Comparison of ENCODE assay signal across 8 cellular contexts in genomic region chr1:207619833-207620572, GRCh38. TPM values are rescaled to one million over a fixed set of nuclear protein-coding genes. Genes with fewer than 3 reads are reported as not detected.
DNase-seq lines count a peak whose midpoint lies in the region; ATAC-seq and TF ChIP-seq lines count a peak whose summit lies in the region.

No MANE protein-coding gene starts in this region.

- no peaks in the 10 kb centered on the region for H4K20me1 ChIP-seq in GM23248 (ENCODE audit: insufficient read depth)

- TF ChIP-seq CTCF in Panc1 (IDR thresholded peaks at IDR 0.05) (peak; percentile 85), coronary artery (IDR thresholded peaks at IDR 0.05) (peak; percentile 39), lung (IDR thresholded peaks at IDR 0.05; ENCODE audit: control extremely low read depth, extremely low read depth) (peak; percentile 31), upper lobe of right lung (IDR thresholded peaks at IDR 0.05) (peak; percentile 80)

- no peak overlapping the region for H3K9ac ChIP-seq in GM23248

- H3K9me3 ChIP-seq in GM23248 (ENCODE audit: low read depth) (no peaks in the 10 kb centered on the region), Panc1 (ENCODE audit: control insufficient read depth, insufficient read depth, low read depth, low read length) (no peaks in the 10 kb centered on the region), lung (ENCODE audit: control insufficient read depth in 2 of 2, insufficient read depth in 1 of 2, low read length in 1 of 2) (no peaks in the 10 kb centered on the region), upper lobe of right lung (no peaks in the 10 kb centered on the region)

- CTCF ChIA-PET in Panc1 (lab: Charles Lee): interaction anchor here (0.5 to 1.6 kb wide), 7 partner anchors 8 to 177 kb away, joined by 3 to 12 read pairs (median 5); no protein-coding TSS in a partner anchor

- H2AFZ ChIP-seq in GM23248: no peak overlapping the region

- no peaks in the 10 kb centered on the region for H3K9me2 ChIP-seq in GM23248 (ENCODE audit: insufficient read depth)

- H3K4me1 ChIP-seq in GM23248 (ENCODE audit: insufficient read depth) (no peaks in the 10 kb centered on the region), Panc1 (ENCODE audit: control insufficient read depth, insufficient read depth, low read length) (no peaks in the 10 kb centered on the region), lung (ENCODE audit: control insufficient read depth in 2 of 2, insufficient read depth in 2 of 2, low read length in 2 of 2) (no peaks in the 10 kb centered on the region), upper lobe of right lung (no peaks in the 10 kb centered on the region)

- H3K79me2 ChIP-seq in GM23248 (ENCODE audit: insufficient read depth): no peaks in the 10 kb centered on the region

- intact Hi-C loops in Right ventricle myocardium inferior (cut with DNase I) (no loop called here), cardiac septum (cut with DNase I) (no loop called here), Panc1 (cut with micrococcal nuclease; ENCODE audit: unreplicated experiment) (no loop called here), upper lobe of right lung (cut with DNase I) (no loop called here)

- H3K27me3 ChIP-seq in GM23248 (replicated peaks; ENCODE audit: insufficient read depth): peaks cover 4% of the 10 kb centered on the region; the same call in 1 of the 2 replicates
- no peaks in the 10 kb centered on the region for H3K27me3 ChIP-seq in Panc1 (ENCODE audit: control insufficient read depth, insufficient read depth, low read length)
- no peaks in the 10 kb centered on the region for H3K27me3 ChIP-seq in lung (ENCODE audit: control insufficient read depth, insufficient read depth)
- no peaks in the 10 kb centered on the region for H3K27me3 ChIP-seq in upper lobe of right lung

- no peak overlapping the region for H3K4me2 ChIP-seq in GM23248 (ENCODE audit: unreplicated experiment)

- WGBS in GM23248 (ENCODE audit: low coverage in 1 of 2, low lambda C conversion rate in 2 of 2, missing lambda C conversion rate in 2 of 2), 2 experiments: 37 to 41% methylated on average over 7 of the region's 7 CpGs
- WGBS in lung, 2 donors: 54 to 55% methylated on average over 7 of the region's 7 CpGs

- POLR2A ChIA-PET in Panc1 (lab: Charles Lee): no interaction called here

- H3K4me3 ChIP-seq in GM23248: no peak overlapping the region
- no peak overlapping the region for H3K4me3 ChIP-seq in Panc1 (ENCODE audit: low read depth in 2 of 2, low read length in 2 of 2)
- no peak overlapping the region for H3K4me3 ChIP-seq in coronary artery
- no peak overlapping the region for H3K4me3 ChIP-seq in lung
- no peak overlapping the region for H3K4me3 ChIP-seq in upper lobe of right lung

- in situ Hi-C loops in GM23248 (cut with MboI): no loop called here
- in situ Hi-C loops in KBM-7 (cut with MboI; ENCODE audit: low pct_unique_long_range_greater_than_20kb, low sequenced_read_pairs): no loop called here
- in situ Hi-C loops in Panc1 (cut with HindIII; ENCODE audit: low pct_unique_long_range_greater_than_20kb, low sequenced_read_pairs): no loop called here

- H3F3A ChIP-seq in GM23248 (ENCODE audit: insufficient read depth): no peaks in the 10 kb centered on the region

- peak; percentile 76 for ATAC-seq in Right ventricle myocardium inferior
- ATAC-seq in Panc1: peak; percentile 91
- peak; percentile 72 for ATAC-seq in lung (ENCODE audit: insufficient read depth, low FRiP score)
- peak; percentile 93 for ATAC-seq in upper lobe of right lung

- BruUV-seq in Panc1 (replicated peaks; lab: Mats Ljungman, UMichigan): no TSS peak

- H3K36me3 ChIP-seq in GM23248 (ENCODE audit: low read depth) (no peaks in the 10 kb centered on the region), Panc1 (ENCODE audit: control insufficient read depth, insufficient read depth, low read length) (no peaks in the 10 kb centered on the region), lung (ENCODE audit: control insufficient read depth in 2 of 2, insufficient read depth in 2 of 2, low read length in 2 of 2) (no peaks in the 10 kb centered on the region), upper lobe of right lung (no peaks in the 10 kb centered on the region)

- DNase-seq in Right ventricle myocardium inferior (ENCODE audit: missing footprints) (no peak), cardiac septum (ENCODE audit: low spot score) (no peak), GM23248 (peak; percentile 81), KBM-7 (peak; percentile 55), Panc1 (ENCODE audit: low read depth, low spot score) (peak; percentile 27), coronary artery (ENCODE audit: low spot score) (no peak), lung (ENCODE audit: low spot score) (no peak), upper lobe of right lung (no peak)

- H3K27ac ChIP-seq in GM23248 (no peak overlapping the region), Panc1 (ENCODE audit: low read length) (no peak overlapping the region), coronary artery (no peak overlapping the region), lung (ENCODE audit: low read depth in 1 of 2, low read length in 1 of 2) (no peak overlapping the region), upper lobe of right lung (no peak overlapping the region)

RNA-seq across cellular contexts. Expression of gene CR1L, which starts 24.9 kb away (rescaled TPM):
- total RNA-seq in Right ventricle myocardium inferior (not detected), cardiac septum (not detected), Panc1 (2021; ENCODE audit: unreplicated experiment) (not detected), lung (1 to 10 TPM; 1.3 to 2.6 TPM), upper lobe of right lung (not detected)
- not detected in 2 replicates for total RNA-seq in GM23248 (2014; rRNA removed; shearing (Covaris generic))
- polyA plus RNA-seq in GM23248 (2016; fragmentation: Nextera tagmentation; extraction: Ambion mirVana) (not detected in 2 replicates), lung (under 1 TPM; 0.28 to 0.60 TPM)
- polyA plus RNA-seq in Panc1 (2012; ENCODE audit: insufficient read length): not detected

Comparison
In these comparisons a context has a peak if more than half of its experiments do, and no peak if none do; other contexts are left out.
1. DNase-seq: peak in GM23248 (single experiment), KBM-7 (single experiment) and Panc1 (single experiment); none in Right ventricle myocardium inferior (single experiment), cardiac septum (single experiment), coronary artery (single experiment), lung (single experiment) and upper lobe of right lung (single experiment).
2. CTCF ChIP-seq: peak in every context shown above with its lines; median percentile 85 in Panc1; 80 in upper lobe of right lung; 39 in coronary artery; 31 in lung.
3. Peak in every context shown above with its lines, with median percentiles within 50 percentile points of each other: ATAC-seq.